Comparison of ENCODE assay signal across 25 cellular contexts in the genomic region with DNA sequence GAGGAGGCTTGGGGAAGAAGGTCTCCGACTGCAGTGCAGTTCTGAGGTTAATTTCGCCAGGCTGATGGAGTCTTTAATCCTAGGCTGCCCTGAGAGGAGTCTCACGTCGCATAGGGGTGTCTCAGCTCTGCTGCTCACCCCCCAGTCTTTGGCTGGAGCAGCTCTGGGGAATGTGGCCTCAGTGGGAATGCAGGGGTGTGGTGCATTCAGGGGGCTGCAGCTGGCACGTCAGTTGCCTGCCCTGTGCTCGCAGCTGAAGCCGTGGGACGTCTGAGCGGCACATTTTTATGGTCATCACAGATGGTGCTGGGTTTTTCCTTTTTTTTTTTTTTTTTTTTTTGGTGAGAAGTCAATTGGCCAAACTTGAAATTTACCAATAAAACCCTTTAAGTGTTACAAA. TPM values are rescaled to one million over a fixed set of nuclear protein-coding genes. Genes with fewer than 3 reads are reported as not detected.
"Had no signal": no experiment of that assay in that cellular context is flagged by ENCODE, and none has a peak within 500 bp of the region (broad histone marks: within the 10 kb centered on the region; RNA-seq: fewer than 3 reads in every experiment).

No MANE protein-coding gene starts in this region.

- ATAC-seq: activated CD8-positive, alpha-beta T cell treated with anti-CD3 and anti-CD28 coated beads, Interleukin-2, amount 10 ng/mL, durations not matched to agents 7 days and 5 days; WTC11 had no signal

- H3K27me3 ChIP-seq: adrenal gland, breast epithelium, Peyer's patch had no signal

- H3K4me3 ChIP-seq: adrenal gland, breast epithelium, Peyer's patch had no signal

- H3K4me1 ChIP-seq: adrenal gland, breast epithelium, Peyer's patch had no signal

- H3K27ac ChIP-seq: adrenal gland, breast epithelium, Peyer's patch, RWPE1 had no signal

- DNase-seq: activated CD4-positive, alpha-beta T cell treated with anti-CD3 and anti-CD28 coated beads for 48 hours; activated CD4-positive, alpha-beta T cell treated with anti-CD3 and anti-CD28 coated beads, Interleukin-2, amount 50 U/mL, for 4 hours; activated CD4-positive, CD25-positive, alpha-beta regulatory T cell treated with anti-CD3 and anti-CD28 coated beads, Interleukin-2, amount 50 U/mL, for 72 hours; activated CD8-positive, alpha-beta memory T cell treated with anti-CD3 and anti-CD28 coated beads, Interleukin-2, amount 50 U/mL, for 48 hours; activated CD8-positive, alpha-beta T cell treated with anti-CD3 and anti-CD28 coated beads, Interleukin-2, amount 10 ng/mL, durations not matched to agents 7 days and 5 days; activated naive CD4-positive, alpha-beta T cell treated with anti-CD3 and anti-CD28 coated beads, Interleukin-2, amount 50 U/mL, for 16 hours; activated naive CD8-positive, alpha-beta T cell treated with anti-CD3 and anti-CD28 coated beads, Interleukin-2, amount 10 ng/mL, durations not matched to agents 7 days and 5 days; activated T-cell treated with anti-CD3 and anti-CD28 coated beads, Interleukin-2, amount 50 U/mL, for 1 hour; adrenal gland; anterior cingulate cortex; central memory CD4-positive, alpha-beta T cell; KBM-7; MV-4-11; NCI-H1092 treated with DMSO at 0.1 percent for 48 hours; NCI-H1417 treated with DMSO at 0.1 percent for 48 hours; NCI-H1694; NCI-H2029; NCI-H2107; NCI-H510A treated with DMSO at 0.1 percent for 48 hours; Peyer's patch; SHP77 had no signal

- H3K36me3 ChIP-seq: adrenal gland, breast epithelium, Peyer's patch had no signal

- H3K9me3 ChIP-seq: adrenal gland, breast epithelium, Peyer's patch had no signal

RNA-seq across cellular contexts. Expression of gene ACTN2, which starts 38.2 kb away (rescaled TPM):
- total RNA-seq: activated CD8-positive, alpha-beta T cell treated with anti-CD3 and anti-CD28 coated beads, Interleukin-2, amount 10 ng/mL, durations not matched to agents 7 days and 5 days; activated naive CD8-positive, alpha-beta T cell treated with anti-CD3 and anti-CD28 coated beads, Interleukin-2, amount 10 ng/mL, durations not matched to agents 7 days and 5 days; MCF 10A had no signal
